7 cellular contexts compared by ENCODE assay signal in genomic region chr3:179907784-179908482, GRCh38.
"Had no signal": no experiment of that assay in that cellular context is flagged by ENCODE, and none has a peak within 500 bp of the region (broad histone marks: within the 10 kb centered on the region; RNA-seq: fewer than 3 reads in every experiment).

No MANE protein-coding gene starts in this region.

- H3K4me3 ChIP-seq: GM23338 had no signal

- FAIRE-seq: H1, H54, HTR-8/SVneo had no signal

- ATAC-seq: GM23338 had no signal

- DNase-seq: H9, HCEC 1CT, IMR-90 had no signal
